10 cellular contexts compared by ENCODE assay signal in genomic region chr21:32120231-32120630, GRCh38.
"Had no signal": no experiment of that assay in that cellular context is flagged by ENCODE, and none has a peak within 500 bp of the region (broad histone marks: within the 10 kb centered on the region; RNA-seq: fewer than 3 reads in every experiment).

No MANE protein-coding gene starts in this region.

- H3K4me1 ChIP-seq: HAP-1 had no signal

- H3K4me3 ChIP-seq: GM23248, HAP-1 had no signal

- H3K36me3 ChIP-seq: HAP-1 had no signal

- H3K9ac ChIP-seq: GM23248, KMS-11 had no signal

- DNase-seq: GM23248, GOT3, HFFc6, IMR-90, KBM-7 had no signal

- H2AFZ ChIP-seq: GM23248 had no signal

- H3K9me3 ChIP-seq: HAP-1 had no signal

- ATAC-seq: HCT116 had no signal

- H3K27ac ChIP-seq: GM23248, KMS-11 had no signal

- FAIRE-seq: H54, HTR-8/SVneo had no signal

- H3K4me2 ChIP-seq: KMS-11 had no signal
